Comparison of ENCODE assay signal across 18 cellular contexts in the genomic region with DNA sequence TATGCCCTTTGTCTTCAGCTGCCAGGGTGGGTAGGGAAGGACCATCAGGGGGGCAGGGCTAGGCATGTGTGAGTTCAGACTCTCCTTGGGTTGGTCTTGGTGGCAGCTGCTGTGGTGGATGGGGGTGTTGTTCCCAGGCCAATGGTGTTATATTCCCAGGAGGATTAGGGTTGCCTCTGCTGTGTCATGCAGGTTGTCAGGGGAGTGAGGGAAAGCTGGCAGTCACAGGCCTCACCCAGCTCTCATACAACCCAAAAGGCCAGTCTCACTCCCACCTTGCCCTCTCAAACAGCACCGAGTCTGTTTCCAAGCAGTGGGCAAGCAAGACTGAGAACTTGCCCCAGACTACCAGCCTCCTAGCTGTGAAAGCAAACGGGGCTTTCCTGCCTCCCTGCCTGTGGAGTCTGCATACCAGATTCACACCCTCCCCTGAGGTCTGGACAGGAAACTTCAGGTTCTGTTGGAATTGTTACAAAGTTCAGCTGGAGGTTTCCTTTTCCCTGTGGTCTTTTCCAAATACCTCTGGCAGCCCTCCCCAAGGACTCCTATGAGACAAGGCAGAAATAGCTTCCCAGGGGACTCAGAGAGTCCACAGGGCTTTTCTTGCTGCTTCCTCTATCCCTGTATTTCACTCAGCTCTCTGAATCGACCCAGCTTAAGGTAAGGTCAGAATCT. TPM values are rescaled to one million over a fixed set of nuclear protein-coding genes. Genes with fewer than 3 reads are reported as not detected.
DNase-seq lines count a peak whose midpoint lies in the region; ATAC-seq and TF ChIP-seq lines count a peak whose summit lies in the region.
"Had no signal": no experiment of that assay in that cellular context is flagged by ENCODE, and none has a peak within 500 bp of the region (broad histone marks: within the 10 kb centered on the region; RNA-seq: fewer than 3 reads in every experiment).

No MANE protein-coding gene starts in this region.

- TF ChIP-seq CTCF in mammary epithelial cell (conservative IDR thresholded peaks at IDR 0.05 in 1 of 2, IDR thresholded peaks at IDR 0.05 in 1 of 2; ENCODE audit: extremely low read depth in 1 of 2, insufficient read depth in 1 of 2, low read depth in 1 of 2, low read length in 2 of 2) (no peak), mucosa of descending colon (IDR thresholded peaks at IDR 0.05) (no peak), right atrium auricular region (IDR thresholded peaks at IDR 0.05) (no peak)

- CTCF ChIA-PET in mammary epithelial cell (lab: Charles Lee; ENCODE audit: low non-redundant PET), result no interaction called here

- no peaks in the 10 kb centered on the region for H3K79me2 ChIP-seq in mammary epithelial cell (ENCODE audit: insufficient read depth, low read length)

- H3K9me3 ChIP-seq in mammary epithelial cell (replicated peaks; ENCODE audit: insufficient read depth, low read length), result no peaks in the 10 kb centered on the region
- H3K9me3 ChIP-seq in mucosa of descending colon, result no peaks in the 10 kb centered on the region
- no peaks in the 10 kb centered on the region for H3K9me3 ChIP-seq in right atrium auricular region
- H3K9me3 ChIP-seq: esophagus squamous epithelium, prostate gland had no signal

- peak overlapping the region; percentile 64 for H2AFZ ChIP-seq in mammary epithelial cell (ENCODE audit: low read depth, low read length)

- peak overlapping the region; percentile 41 for H3K4me2 ChIP-seq in mammary epithelial cell (ENCODE audit: insufficient read depth, low read depth, low read length)

- WGBS in mammary epithelial cell (ENCODE audit: low coverage, missing lambda C conversion rate), result 0% methylated on average over 3 of the region's 3 CpGs

- dilution Hi-C loops in mammary epithelial cell (cut with HindIII; ENCODE audit: low sequenced_read_pairs), result no loop called here

- H3K4me1 ChIP-seq in mammary epithelial cell (ENCODE audit: insufficient read depth, low read length) (peaks cover 33% of the 10 kb centered on the region), mucosa of descending colon (ENCODE audit: low read depth) (no peaks in the 10 kb centered on the region), right atrium auricular region (no peaks in the 10 kb centered on the region)
- H3K4me1 ChIP-seq: prostate gland had no signal

- H3K36me3 ChIP-seq in mammary epithelial cell (ENCODE audit: insufficient read depth, low read length) (no peaks in the 10 kb centered on the region), mucosa of descending colon (ENCODE audit: low read depth) (no peaks in the 10 kb centered on the region), right atrium auricular region (no peaks in the 10 kb centered on the region)
- H3K36me3 ChIP-seq: esophagus squamous epithelium, prostate gland had no signal

- no peaks in the 10 kb centered on the region for H3K27me3 ChIP-seq in mammary epithelial cell (ENCODE audit: insufficient read depth, low read length)
- no peaks in the 10 kb centered on the region for H3K27me3 ChIP-seq in right atrium auricular region
- H3K27me3 ChIP-seq: esophagus squamous epithelium had no signal

- BruUV-seq in mammary epithelial cell (replicated peaks; lab: Mats Ljungman, UMichigan), result no TSS peak

- H3K4me3 ChIP-seq in mammary epithelial cell (replicated peaks in 1 of 3; ENCODE audit: insufficient read depth in 1 of 3, low read depth in 2 of 3, low read length in 3 of 3) (no peak overlapping the region), mucosa of descending colon (no peak overlapping the region), right atrium auricular region (no peak overlapping the region)
- H3K4me3 ChIP-seq: esophagus squamous epithelium, prostate gland had no signal

- in situ Hi-C loops in mammary epithelial cell (cut with MboI; ENCODE audit: low sequenced_read_pairs in 2 of 2), result no loop called here

- H3K9ac ChIP-seq in mammary epithelial cell (ENCODE audit: insufficient read depth, low read length), result no peak overlapping the region

- H3K27ac ChIP-seq in mammary epithelial cell (ENCODE audit: insufficient read depth, low read depth, low read length) (peak overlapping the region; percentile 51), right atrium auricular region (no peak overlapping the region)
- H3K27ac ChIP-seq: prostate gland had no signal

- intact Hi-C loops in mammary epithelial cell (cut with micrococcal nuclease) (no loop called here), mucosa of descending colon (cut with DNase I, micrococcal nuclease) (no loop called here)

- no peaks in the 10 kb centered on the region for H4K20me1 ChIP-seq in mammary epithelial cell (ENCODE audit: insufficient read depth, low read length)

- DNase-seq in Daoy (ENCODE audit: low read depth) (peak; percentile 92), LoVo (ENCODE audit: low spot score) (peak; percentile 36), mammary epithelial cell (peak; percentile 73), mucosa of descending colon (no peak), right atrium auricular region (ENCODE audit: low spot score) (no peak), HK-2 (ENCODE audit: unreplicated experiment) (no peak)
- DNase-seq in activated naive CD4-positive, alpha-beta T cell (lab: John Stamatoyannopoulos, UW), result no peak
- DNase-seq: activated CD4-positive, alpha-beta T cell treated with anti-CD3 and anti-CD28 coated beads, Interleukin-2, amount 50 U/mL, for 4 hours; activated effector memory CD4-positive, alpha-beta T cell treated with anti-CD3 and anti-CD28 coated beads, Interleukin-2, amount 50 U/mL, for 16 hours; esophagus squamous epithelium; KG1; stimulated activated CD4-positive, alpha-beta T cell treated with anti-CD3 and anti-CD28 coated beads, Interleukin-4, amount 100 ng/mL, for 4 hours; stimulated activated naive CD8-positive, alpha-beta T cell treated with anti-CD3 and anti-CD28 coated beads, Interleukin-15, Interleukin-2, amounts not matched to agents 100 U/mL and 50 U/mL, for 24 hours had no signal

- ATAC-seq in mucosa of descending colon (peak; percentile 54), GM21360 (IDR thresholded peaks at IDR 0.05; ENCODE audit: unreplicated experiment) (no peak)
- ATAC-seq: stimulated activated naive CD8-positive, alpha-beta T cell treated with anti-CD3 and anti-CD28 coated beads, Interleukin-15, Interleukin-2, amounts not matched to agents 100 U/mL and 50 U/mL, for 24 hours had no signal

RNA-seq across cellular contexts. Expression of gene HYAL4, which starts 1.4 kb away (rescaled TPM):
- total RNA-seq in Daoy (2014; rRNA removed; shearing (Covaris generic)), result 0.63 and 2.1 TPM in 2 replicates
- 1 to 10 TPM in 1 of 2 donors, under 1 TPM in 1; 0.45 to 2.2 TPM for total RNA-seq in mammary epithelial cell
- polyA plus RNA-seq in mammary epithelial cell, result 0.87 TPM
- polyA minus RNA-seq in mammary epithelial cell, result 2.8 TPM
- not detected for total RNA-seq in mucosa of descending colon
- under 1 TPM in 1 of 2 donors, not detected in 1; 0.28 TPM for total RNA-seq in right atrium auricular region
- total RNA-seq: mucosa of gallbladder; T-helper 2 cell treated with Interferon-gamma antibody and Interleukin-4, amounts not matched to agents 100 ng/mL and 5 ng/mL, for 36 hours had no signal
- polyA plus RNA-seq: BJ had no signal

Comparison
In these comparisons a context has a peak if more than half of its experiments do, and no peak if none do; other contexts are left out.
1. DNase-seq: peak in Daoy (single experiment), LoVo (single experiment) and mammary epithelial cell (single experiment); none in mucosa of descending colon (0 of 3), right atrium auricular region (single experiment), activated naive CD4-positive, alpha-beta T cell (0 of 4) and HK-2 (single experiment).